1 cellular context compared by ENCODE assay signal in the genomic region with DNA sequence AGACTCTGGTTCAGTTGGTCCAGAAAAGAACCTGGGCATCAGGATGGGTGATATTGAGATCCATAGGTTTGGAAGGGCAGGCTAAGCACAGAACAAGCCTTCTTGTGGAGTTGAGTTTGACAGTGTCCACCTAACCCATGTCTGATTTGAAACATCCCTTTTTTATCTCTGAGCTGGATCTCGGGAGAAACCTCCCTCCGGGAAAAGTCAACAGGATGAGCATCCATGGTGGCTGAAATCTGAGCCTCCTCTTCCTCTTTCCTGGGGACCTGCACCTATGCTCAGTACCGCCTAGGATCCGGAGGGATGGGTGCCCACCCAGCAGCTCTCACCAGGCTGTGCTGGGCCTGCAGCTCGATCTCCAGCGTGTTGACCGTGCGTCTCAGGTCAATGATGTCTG.
TF ChIP-seq lines count a peak whose summit lies in the region.

No MANE protein-coding gene starts in this region.

TF ChIP-seq in HCT116, 20 proteins besides CTCF, POLR2A, EP300 and RAD21:
- TF ChIP-seq EZH2 (IDR thresholded peaks at IDR 0.05), result no peak
